In genomic region chr7:102666850-102667249, GRCh38 we compare ENCODE assay signal across 13 cellular contexts. TPM values are rescaled to one million over a fixed set of nuclear protein-coding genes. Genes with fewer than 3 reads are reported as not detected.
"Had no signal": no experiment of that assay in that cellular context is flagged by ENCODE, and none has a peak within 500 bp of the region (broad histone marks: within the 10 kb centered on the region; RNA-seq: fewer than 3 reads in every experiment).

No MANE protein-coding gene starts in this region.

RNA-seq across cellular contexts. Expression of gene SPDYE2B, which starts 16.7 kb away (rescaled TPM):
- total RNA-seq: stomach, subcutaneous adipose tissue, suprapubic skin, temporal lobe, thoracic aorta, thyroid gland, tibial nerve, transverse colon, upper lobe of left lung, ureter, urinary bladder, uterus, vagina had no signal
- polyA plus RNA-seq: stomach, urinary bladder had no signal
